Comparison of ENCODE assay signal across 16 cellular contexts in genomic region chr3:169153614-169154013, GRCh38.
"Had no signal": no experiment of that assay in that cellular context is flagged by ENCODE, and none has a peak within 500 bp of the region (broad histone marks: within the 10 kb centered on the region; RNA-seq: fewer than 3 reads in every experiment).

No MANE protein-coding gene starts in this region.

- H3K4me1 ChIP-seq: psoas muscle, uterus had no signal

- H3K27me3 ChIP-seq: brain microvascular endothelial cell had no signal

- H3K27ac ChIP-seq: brain microvascular endothelial cell, psoas muscle, sigmoid colon, tibial artery, uterus, WERI-Rb-1 had no signal

- DNase-seq: activated CD4-positive, alpha-beta T cell treated with anti-CD3 and anti-CD28 coated beads, Interleukin-2, amount 50 U/mL, for 48 hours; activated naive CD4-positive, alpha-beta T cell treated with Interleukin-2 at 50 U/mL for 16 hours; anterior cingulate cortex; brain microvascular endothelial cell; cortex of kidney; effector CD4-positive, alpha-beta T cell; foreskin fibroblast; hippocampal formation; psoas muscle; sigmoid colon; stimulated activated naive B cell treated with anti-CD40 and anti-IgM and Interleukin-4, amounts not matched to agents 10 μg/mL and 1 μg/mL and 100 μg/mL, for 72 hours; T1000; tibial artery; uterus had no signal

- ATAC-seq: activated T-helper 17 cell treated with anti-CD3 and anti-CD28 coated beads, Interleukin-2, amount 50 U/mL, for 72 hours; psoas muscle; stimulated activated naive B cell treated with anti-CD40 and anti-IgM and Interleukin-4, amounts not matched to agents 10 μg/mL and 1 μg/mL and 100 μg/mL, for 72 hours had no signal

- H3K9me3 ChIP-seq: psoas muscle, sigmoid colon, tibial artery, uterus had no signal

- H3K4me3 ChIP-seq: psoas muscle, sigmoid colon, tibial artery, uterus had no signal

- H3K36me3 ChIP-seq: brain microvascular endothelial cell, sigmoid colon, tibial artery, uterus, WERI-Rb-1 had no signal
